In genomic region chr7:69781412-69781846, GRCh38 we compare ENCODE assay signal across 11 cellular contexts.
A peak's percentile ranks its signal among the peaks of the same experiment; 100 is the strongest.
DNase-seq lines count a peak whose midpoint lies in the region; ATAC-seq and TF ChIP-seq lines count a peak whose summit lies in the region.
"Had no signal": no experiment of that assay in that cellular context is flagged by ENCODE, and none has a peak within 500 bp of the region (broad histone marks: within the 10 kb centered on the region; RNA-seq: fewer than 3 reads in every experiment).

No MANE protein-coding gene starts in this region.

- H3K4me1 Mint-ChIP-seq in activated naive CD4-positive, alpha-beta T cell treated with anti-CD3 and anti-CD28 coated beads, Interleukin-2, amount 10 ng/mL, durations not matched to agents 7 days and 5 days = no peaks in the 10 kb centered on the region
- no peaks in the 10 kb centered on the region for H3K4me1 Mint-ChIP-seq in natural killer cell treated with Interleukin-12 subunit alpha and Interleukin-12 subunit beta and Interleukin-15 and Interleukin-18, amount 100 ng/mL, for 72 hours (ENCODE audit: low read depth in 2 of 2)

- peak; percentile 81 for DNase-seq in DMS 273 (lab: John Stamatoyannopoulos, UW; ENCODE audit: unreplicated experiment)
- peak; percentile 27 for DNase-seq in NCI-H226
- peak; percentile 64 for DNase-seq in fibroblast of the aortic adventitia (ENCODE audit: low read depth)
- no peak for DNase-seq in sciatic nerve (ENCODE audit: low spot score)
- DNase-seq in activated naive CD4-positive, alpha-beta T cell treated with anti-CD3 and anti-CD28 coated beads, Interleukin-2, amount 10 ng/mL, durations not matched to agents 7 days and 5 days = no peak
- DNase-seq in natural killer cell treated with Interleukin-12 subunit alpha and Interleukin-12 subunit beta and Interleukin-15 and Interleukin-18, amount 100 ng/mL, for 72 hours (ENCODE audit: low spot score) = no peak
- DNase-seq: activated naive CD4-positive, alpha-beta T cell; effector CD8-positive, alpha-beta T cell; NCI-H2171 treated with DMSO at 0.1 percent for 48 hours had no signal

- TF ChIP-seq CTCF in fibroblast of the aortic adventitia (IDR thresholded peaks at IDR 0.05; ENCODE audit: insufficient read depth, low read length) = no peak

- H3K36me3 Mint-ChIP-seq in activated naive CD4-positive, alpha-beta T cell treated with anti-CD3 and anti-CD28 coated beads, Interleukin-2, amount 10 ng/mL, durations not matched to agents 7 days and 5 days = no peaks in the 10 kb centered on the region
- H3K36me3 Mint-ChIP-seq in natural killer cell treated with Interleukin-12 subunit alpha and Interleukin-12 subunit beta and Interleukin-15 and Interleukin-18, amount 100 ng/mL, for 72 hours = no peaks in the 10 kb centered on the region

- intact Hi-C loops in sciatic nerve (cut with DNase I) = no loop called here

- H3K27me3 Mint-ChIP-seq in activated naive CD4-positive, alpha-beta T cell treated with anti-CD3 and anti-CD28 coated beads, Interleukin-2, amount 10 ng/mL, durations not matched to agents 7 days and 5 days = no peaks in the 10 kb centered on the region
- H3K27me3 Mint-ChIP-seq in natural killer cell treated with Interleukin-12 subunit alpha and Interleukin-12 subunit beta and Interleukin-15 and Interleukin-18, amount 100 ng/mL, for 72 hours = peaks cover 0 to 2% of the 10 kb centered on the region in 2 donors

- no peak overlapping the region for H3K4me3 ChIP-seq in fibroblast of the aortic adventitia (ENCODE audit: low read depth, low read length)

- no peak overlapping the region for H3K4me3 Mint-ChIP-seq in activated naive CD4-positive, alpha-beta T cell treated with anti-CD3 and anti-CD28 coated beads, Interleukin-2, amount 10 ng/mL, durations not matched to agents 7 days and 5 days
- no peak overlapping the region for H3K4me3 Mint-ChIP-seq in natural killer cell treated with Interleukin-12 subunit alpha and Interleukin-12 subunit beta and Interleukin-15 and Interleukin-18, amount 100 ng/mL, for 72 hours

- peak; percentile 75 for ATAC-seq in sciatic nerve
- no peak for ATAC-seq in GM19395 (IDR thresholded peaks at IDR 0.05; ENCODE audit: unreplicated experiment)
- ATAC-seq in natural killer cell treated with Interleukin-12 subunit alpha and Interleukin-12 subunit beta and Interleukin-15 and Interleukin-18, amount 100 ng/mL, for 72 hours = no peak
- no peak for ATAC-seq in HG02763 (IDR thresholded peaks at IDR 0.05; ENCODE audit: unreplicated experiment)

- no peak overlapping the region for H3K27ac Mint-ChIP-seq in activated naive CD4-positive, alpha-beta T cell treated with anti-CD3 and anti-CD28 coated beads, Interleukin-2, amount 10 ng/mL, durations not matched to agents 7 days and 5 days
- H3K27ac Mint-ChIP-seq in natural killer cell treated with Interleukin-12 subunit alpha and Interleukin-12 subunit beta and Interleukin-15 and Interleukin-18, amount 100 ng/mL, for 72 hours = no peak overlapping the region

- CTCF ChIA-PET in activated naive CD4-positive, alpha-beta T cell treated with anti-CD3 and anti-CD28 coated beads, Interleukin-2, amount 10 ng/mL, durations not matched to agents 7 days and 5 days (lab: Charles Lee) = no interaction called here

- H3K9me3 Mint-ChIP-seq in activated naive CD4-positive, alpha-beta T cell treated with anti-CD3 and anti-CD28 coated beads, Interleukin-2, amount 10 ng/mL, durations not matched to agents 7 days and 5 days = peaks cover 4% of the 10 kb centered on the region
- H3K9me3 Mint-ChIP-seq in natural killer cell treated with Interleukin-12 subunit alpha and Interleukin-12 subunit beta and Interleukin-15 and Interleukin-18, amount 100 ng/mL, for 72 hours = no peaks in the 10 kb centered on the region

Comparison
In these comparisons a context has a peak if more than half of its experiments do, and no peak if none do; other contexts are left out.
1. DNase-seq: peak in DMS 273 (single experiment), NCI-H226 (single experiment) and fibroblast of the aortic adventitia (single experiment); none in sciatic nerve (single experiment), activated naive CD4-positive, alpha-beta T cell treated with anti-CD3 and anti-CD28 coated beads, Interleukin-2, amount 10 ng/mL, durations not matched to agents 7 days and 5 days (single experiment) and natural killer cell treated with Interleukin-12 subunit alpha and Interleukin-12 subunit beta and Interleukin-15 and Interleukin-18, amount 100 ng/mL, for 72 hours (single experiment).